ENCODE assay signal across 11 cellular contexts in the genomic region with DNA sequence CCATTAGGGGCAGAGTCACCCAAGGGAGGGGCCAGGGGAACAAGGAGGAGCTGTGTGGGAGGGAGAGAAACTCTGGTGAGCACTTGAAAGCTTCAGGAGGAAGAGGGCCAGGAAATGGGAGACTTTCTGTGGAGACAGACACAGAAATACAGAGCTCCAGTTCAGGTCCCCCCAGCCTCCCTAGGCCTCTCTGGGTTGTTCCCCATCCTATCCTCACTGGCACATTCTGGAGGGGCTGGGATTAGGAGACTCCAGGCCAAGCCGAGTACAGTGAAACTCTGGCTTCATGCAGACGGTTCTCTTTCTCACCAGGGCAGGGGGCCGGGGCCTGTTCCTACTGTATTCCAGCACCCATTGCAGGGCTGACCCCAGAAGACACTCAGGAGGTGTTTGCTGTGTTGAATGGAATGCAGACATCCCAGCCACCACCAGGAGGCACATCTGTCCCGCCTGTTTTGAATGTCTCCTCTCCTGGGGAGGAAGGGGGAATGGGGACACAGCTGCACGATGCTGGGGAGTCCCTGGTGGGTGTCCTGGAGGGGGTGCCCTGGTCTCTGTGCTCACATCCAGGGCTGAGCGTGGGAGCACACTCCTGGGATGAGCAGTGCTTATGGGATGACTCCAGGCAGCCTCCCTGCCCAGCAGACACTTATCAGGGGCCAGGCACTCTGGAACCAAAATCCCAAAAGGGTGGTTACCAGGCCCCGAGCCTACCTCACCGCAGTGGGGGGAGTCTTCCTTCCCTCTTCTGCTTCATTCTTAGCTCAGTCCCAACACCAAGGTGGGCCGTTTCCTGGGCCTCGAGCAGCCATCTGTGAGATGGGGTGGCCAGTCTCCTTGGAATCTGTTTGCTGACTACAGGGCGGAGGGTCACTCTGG. TPM values are rescaled to one million over a fixed set of nuclear protein-coding genes. Genes with fewer than 3 reads are reported as not detected.
A peak's percentile ranks its signal among the peaks of the same experiment; 100 is the strongest.
DNase-seq lines count a peak whose midpoint lies in the region; ATAC-seq and TF ChIP-seq lines count a peak whose summit lies in the region.
"Had no signal": no experiment of that assay in that cellular context is flagged by ENCODE, and none has a peak within 500 bp of the region (broad histone marks: within the 10 kb centered on the region; RNA-seq: fewer than 3 reads in every experiment).

No MANE protein-coding gene starts in this region.

- no peaks in the 10 kb centered on the region for H3K27me3 ChIP-seq in PC-3 (ENCODE audit: low read length)

- no TSS peak for BruUV-seq in PC-3 (replicated peaks; lab: Mats Ljungman, UMichigan)

- H3K4me1 ChIP-seq in PC-3 (ENCODE audit: insufficient read depth, low read length): 0 out of 2 replicates have a peak, but pooled peaks cover 1% of the 10 kb centered on the region

- no peak overlapping the region for H3K4me3 ChIP-seq in PC-3 (ENCODE audit: low read length)
- no peak overlapping the region for H3K4me3 ChIP-seq in fibroblast of the aortic adventitia (ENCODE audit: low read depth, low read length)

- no peak overlapping the region for H3K4me2 ChIP-seq in PC-3 (ENCODE audit: low read length)

- H3K36me3 ChIP-seq in PC-3 (ENCODE audit: low read depth, low read length): no peaks in the 10 kb centered on the region
- H3K36me3 ChIP-seq: neutrophil had no signal

- H3K27ac ChIP-seq in PC-3 (ENCODE audit: low read length): no peak overlapping the region
- H3K27ac ChIP-seq: neutrophil had no signal

- peak; percentile 70 for ATAC-seq in PC-3
- peak; percentile 32 for ATAC-seq in sciatic nerve
- no peak for ATAC-seq in GM21528 (IDR thresholded peaks at IDR 0.05; ENCODE audit: low FRiP score, unreplicated experiment)
- no peak for ATAC-seq in GM18907 (IDR thresholded peaks at IDR 0.05; ENCODE audit: unreplicated experiment)

- intact Hi-C loops in PC-3 (cut with micrococcal nuclease): loop anchor here (1.0 to 10.0 kb wide), 3 partner anchors 64 to 491 kb away; a partner anchor contains a TSS
- intact Hi-C loops in sciatic nerve (cut with DNase I): no loop called here

- no peaks in the 10 kb centered on the region for H3F3A ChIP-seq in PC-3 (ENCODE audit: low read length, unreplicated experiment)

- POLR2A ChIA-PET in PC-3 (lab: Charles Lee; ENCODE audit: unreplicated experiment): no interaction called here

- CTCF ChIA-PET in PC-3 (lab: Charles Lee): no interaction called here

- TF ChIP-seq CTCF in PC-3 (conservative IDR thresholded peaks at IDR 0.05; ENCODE audit: low read depth, low read length): peak; percentile 92
- peak; percentile 55 for TF ChIP-seq CTCF in fibroblast of the aortic adventitia (IDR thresholded peaks at IDR 0.05; ENCODE audit: insufficient read depth, low read length)

- DNase-seq in NCI-H1092 treated with DMSO at 0.1 percent for 48 hours (lab: John Stamatoyannopoulos, UW) (peak; percentile 27), NCI-H1092 (lab: John Stamatoyannopoulos, UW) (no peak), PC-3 (peak; percentile 62), fibroblast of the aortic adventitia (ENCODE audit: low read depth) (peak; percentile 5), sciatic nerve (ENCODE audit: low spot score) (no peak), T1000 (lab: John Stamatoyannopoulos, UW) (no peak)
- DNase-seq: activated B cell treated with CpG ODN at 0.5 μM for 24 hours had no signal

- H3K9me3 ChIP-seq in PC-3 (ENCODE audit: low read length): no peaks in the 10 kb centered on the region
- H3K9me3 ChIP-seq: neutrophil had no signal

- H3K9ac ChIP-seq in PC-3 (ENCODE audit: low read length): no peak overlapping the region

- H3K9me2 ChIP-seq in PC-3 (replicated peaks; ENCODE audit: low read length): no peaks in the 10 kb centered on the region

- no peaks in the 10 kb centered on the region for H3K79me2 ChIP-seq in PC-3 (ENCODE audit: low read length)

- no peaks in the 10 kb centered on the region for H4K20me1 ChIP-seq in PC-3 (ENCODE audit: low read length)

- H2AFZ ChIP-seq in PC-3 (ENCODE audit: low read length): no peak overlapping the region

RNA-seq across cellular contexts. Expression of a gene that starts 5.5 kb away (rescaled TPM):
- 0.15 TPM in 1 of 2 replicates, not detected in the other for total RNA-seq in PC-3 (2014; rRNA removed)
- total RNA-seq in fibroblast of the aortic adventitia (ENCODE audit: low replicate concordance): not detected in 2 replicates
- total RNA-seq in sciatic nerve: not detected
- total RNA-seq: activated B cell treated with CpG ODN at 0.5 μM for 24 hours, B cell had no signal

RNA-seq across cellular contexts. Expression of a gene that starts 15.2 kb away (rescaled TPM):
- 0.29 TPM in 1 of 2 replicates, not detected in the other for total RNA-seq in PC-3 (2014; rRNA removed)
- not detected in 2 replicates for total RNA-seq in fibroblast of the aortic adventitia (ENCODE audit: low replicate concordance)
- total RNA-seq in sciatic nerve: not detected
- total RNA-seq: activated B cell treated with CpG ODN at 0.5 μM for 24 hours, B cell had no signal

RNA-seq across cellular contexts. Expression of a gene that starts 23.7 kb away (rescaled TPM):
- total RNA-seq in PC-3 (2014; rRNA removed) (not detected in 2 replicates), fibroblast of the aortic adventitia (ENCODE audit: low replicate concordance) (not detected in 2 replicates), sciatic nerve (not detected)
- total RNA-seq: activated B cell treated with CpG ODN at 0.5 μM for 24 hours, B cell had no signal

RNA-seq across cellular contexts. Expression of a gene that starts 43.2 kb away (rescaled TPM):
- total RNA-seq in PC-3 (2014; rRNA removed): 32.8 and 38.5 TPM in 2 replicates
- total RNA-seq in fibroblast of the aortic adventitia (ENCODE audit: low replicate concordance): not detected in 2 replicates
- not detected for total RNA-seq in sciatic nerve
- total RNA-seq: activated B cell treated with CpG ODN at 0.5 μM for 24 hours, B cell had no signal

Comparison
In these comparisons a context has a peak if more than half of its experiments do, and no peak if none do; other contexts are left out.
1. DNase-seq: peak in NCI-H1092 treated with DMSO at 0.1 percent for 48 hours (single experiment), PC-3 (single experiment) and fibroblast of the aortic adventitia (single experiment); none in NCI-H1092 (single experiment), sciatic nerve (single experiment) and T1000 (single experiment).
2. ATAC-seq: peak in PC-3 (single experiment) and sciatic nerve (single experiment); none in GM21528 (single experiment) and GM18907 (single experiment).